Comparison of ENCODE assay signal across 1 cellular context in the genomic region with DNA sequence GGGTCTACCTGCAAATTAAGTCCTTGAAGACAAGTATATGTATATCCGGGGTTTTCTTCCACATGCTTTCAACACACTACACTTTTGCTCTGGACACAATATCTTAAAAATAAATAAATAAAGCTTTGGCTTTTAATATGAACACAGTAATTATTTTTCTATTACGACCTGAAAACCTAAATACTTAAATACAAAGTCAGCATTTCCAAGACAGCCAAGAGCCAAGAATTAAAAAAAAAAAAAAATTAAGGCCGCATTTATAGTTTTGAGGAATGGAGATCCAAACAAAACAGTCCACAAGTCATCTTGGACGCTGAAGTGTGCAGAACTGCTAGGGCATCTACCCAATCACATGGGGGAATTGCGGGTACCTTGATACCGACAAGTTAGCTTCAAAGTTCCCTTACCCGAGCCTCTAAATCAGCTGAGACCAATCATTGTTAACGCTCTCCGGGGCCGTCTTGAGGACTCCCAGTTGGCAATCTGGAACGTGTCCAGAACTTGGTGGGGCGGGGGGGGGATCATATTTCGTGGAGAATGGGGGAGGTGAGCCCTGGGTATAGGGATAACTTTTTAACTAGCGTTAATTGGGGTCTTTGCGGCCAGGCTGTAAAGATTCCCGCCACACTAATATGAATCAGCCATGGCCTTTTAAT.
TF ChIP-seq lines count a peak whose summit lies in the region.

No MANE protein-coding gene starts in this region.

TF ChIP-seq in H1, 55 proteins besides CTCF, POLR2A, EP300 and RAD21 (continued from another document):
- TF ChIP-seq CHD7 (IDR thresholded peaks at IDR 0.05; ENCODE audit: insufficient replicate concordance, low read length) (no peak), ATF2 (IDR thresholded peaks at IDR 0.05; ENCODE audit: low read length) (no peak), POU5F1 (IDR thresholded peaks at IDR 0.05; ENCODE audit: low read depth, low read length) (no peak), JUN (IDR thresholded peaks at IDR 0.05; ENCODE audit: low read depth, low read length) (no peak), TEAD4 (IDR thresholded peaks at IDR 0.05; ENCODE audit: low read depth, low read length) (no peak), CEBPB (IDR thresholded peaks at IDR 0.05; ENCODE audit: low read depth, low read length) (no peak), JUND (IDR thresholded peaks at IDR 0.05; ENCODE audit: low read length) (no peak), GTF2F1 (IDR thresholded peaks at IDR 0.05; ENCODE audit: borderline replicate concordance, low read depth, low read length) (no peak)
